18 cellular contexts compared by ENCODE assay signal in the genomic region with DNA sequence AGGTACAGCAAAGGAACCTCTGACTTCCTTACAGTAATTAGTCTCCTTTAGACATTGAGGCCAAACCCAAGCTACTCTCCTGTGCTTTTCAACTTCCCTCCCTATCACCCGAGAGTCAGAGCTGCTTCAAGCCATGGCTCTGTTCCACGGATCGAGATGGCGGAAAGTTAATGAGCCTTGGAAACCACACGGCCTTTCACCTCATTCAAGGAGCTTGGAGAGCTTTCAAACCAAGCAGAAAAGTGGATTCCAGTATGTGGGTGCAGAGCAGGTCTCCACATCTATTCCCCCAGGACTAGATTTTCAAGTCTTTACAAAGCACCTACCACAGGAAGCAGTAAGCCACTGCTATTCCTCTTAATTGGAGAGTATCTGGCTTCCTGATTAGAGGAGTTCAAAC.
DNase-seq lines count a peak whose midpoint lies in the region; ATAC-seq and TF ChIP-seq lines count a peak whose summit lies in the region.
"Had no signal": no experiment of that assay in that cellular context is flagged by ENCODE, and none has a peak within 500 bp of the region (broad histone marks: within the 10 kb centered on the region; RNA-seq: fewer than 3 reads in every experiment).

No MANE protein-coding gene starts in this region.

- WGBS in thyroid gland, 2 donors = 20 to 45% methylated on average over 5 of the region's 5 CpGs

- H3K27ac ChIP-seq in thyroid gland (peak overlapping the region; percentile 37 to 94 (median 92)), ascending aorta (no peak overlapping the region)
- H3K27ac ChIP-seq: esophagus muscularis mucosa, vagina had no signal

- H3K27me3 ChIP-seq in thyroid gland (no peaks in the 10 kb centered on the region), ascending aorta (no peaks in the 10 kb centered on the region)
- H3K27me3 ChIP-seq: esophagus muscularis mucosa, vagina had no signal

- DNase-seq in NCI-H2171 treated with DMSO at 0.1 percent for 48 hours (lab: John Stamatoyannopoulos, UW) = peak; percentile 28
- DNase-seq in NCI-H2171 (lab: John Stamatoyannopoulos, UW) = no peak
- DNase-seq in NOMO-1 (lab: John Stamatoyannopoulos, UW; ENCODE audit: unreplicated experiment in 2 of 2) = peak; percentile 47 to 76
- peak; percentile 86 to 87 for DNase-seq in thyroid gland
- no peak for DNase-seq in activated naive CD4-positive, alpha-beta T cell treated with Interleukin-2 at 50 U/mL for 16 hours
- DNase-seq in ascending aorta (ENCODE audit: low spot score in 2 of 2) = no peak
- DNase-seq: activated CD4-positive, alpha-beta T cell treated with anti-CD3 and anti-CD28 coated beads for 4 hours; EL; head of caudate nucleus; islet precursor cell; NCI-H1436 treated with DMSO at 0.1 percent for 48 hours; right cardiac atrium; T-helper 17 cell had no signal

- H3K4me1 ChIP-seq in thyroid gland (peaks cover 68 to 88% of the 10 kb centered on the region in 2 donors), ascending aorta (peaks cover 5 to 11% of the 10 kb centered on the region in 2 donors)

- H3K4me3 ChIP-seq in thyroid gland (replicated peaks in 1 of 3) (no peak overlapping the region), ascending aorta (no peak overlapping the region)
- H3K4me3 ChIP-seq: esophagus muscularis mucosa, vagina had no signal

- TF ChIP-seq POLR2A in thyroid gland (IDR thresholded peaks at IDR 0.05) = no peak

- H3K36me3 ChIP-seq in thyroid gland (no peaks in the 10 kb centered on the region), ascending aorta (no peaks in the 10 kb centered on the region)
- H3K36me3 ChIP-seq: esophagus muscularis mucosa, vagina had no signal

- peak; percentile 30 for ATAC-seq in esophagus mucosa
- ATAC-seq in HG02571 (IDR thresholded peaks at IDR 0.05; ENCODE audit: unreplicated experiment) = no peak
- ATAC-seq: right cardiac atrium, Right ventricle myocardium inferior, T-helper 17 cell had no signal

- intact Hi-C loops in thyroid gland (cut with DNase I) (no loop called here), ascending aorta (cut with DNase I) (no loop called here)

- no peak for TF ChIP-seq CTCF in thyroid gland (IDR thresholded peaks at IDR 0.05)
- TF ChIP-seq CTCF in ascending aorta (IDR thresholded peaks at IDR 0.05) = no peak

- no peaks in the 10 kb centered on the region for H3K9me3 ChIP-seq in thyroid gland
- no peaks in the 10 kb centered on the region for H3K9me3 ChIP-seq in ascending aorta
- H3K9me3 ChIP-seq: esophagus muscularis mucosa, vagina had no signal

Comparison
In these comparisons a context has a peak if more than half of its experiments do, and no peak if none do; other contexts are left out.
1. DNase-seq: peak in NCI-H2171 treated with DMSO at 0.1 percent for 48 hours (single experiment), NOMO-1 (2 of 2) and thyroid gland (2 of 2); none in NCI-H2171 (single experiment), activated naive CD4-positive, alpha-beta T cell treated with Interleukin-2 at 50 U/mL for 16 hours (single experiment) and ascending aorta (0 of 2).
2. H3K27ac ChIP-seq: peak in thyroid gland (3 of 3); none in ascending aorta (0 of 2).